25 cellular contexts compared by ENCODE assay signal in genomic region chr17:10042589-10043244, GRCh38.
DNase-seq lines count a peak whose midpoint lies in the region; ATAC-seq and TF ChIP-seq lines count a peak whose summit lies in the region.
"Had no signal": no experiment of that assay in that cellular context is flagged by ENCODE, and none has a peak within 500 bp of the region (broad histone marks: within the 10 kb centered on the region; RNA-seq: fewer than 3 reads in every experiment).

No MANE protein-coding gene starts in this region.

- no peak overlapping the region for H3K4me3 ChIP-seq in fibroblast of pulmonary artery (replicated peaks; ENCODE audit: low read depth, low read length)
- H3K4me3 ChIP-seq in muscle layer of duodenum (ENCODE audit: low read depth in 1 of 2, low read length in 2 of 2), result no peak overlapping the region
- H3K4me3 ChIP-seq in subcutaneous abdominal adipose tissue (ENCODE audit: low read depth in 1 of 5, low read length in 5 of 5), result peak overlapping the region in 1 of 5 donors; percentile 6
- H3K4me3 ChIP-seq: cardiac muscle cell, HAP-1, SK-N-MC, upper lobe of left lung had no signal

- H3K27me3 ChIP-seq in muscle layer of duodenum (ENCODE audit: low read depth, low read length), result no peaks in the 10 kb centered on the region
- peaks cover 0 to 16% (median 3%) of the 10 kb centered on the region in 5 donors for H3K27me3 ChIP-seq in subcutaneous abdominal adipose tissue (ENCODE audit: control insufficient read depth in 5 of 5, insufficient read depth in 4 of 5, low read length in 5 of 5)
- H3K27me3 ChIP-seq: cardiac muscle cell, upper lobe of left lung had no signal

- H3K36me3 ChIP-seq in muscle layer of duodenum (ENCODE audit: control insufficient read depth in 1 of 2, insufficient read depth in 2 of 2, low read length in 2 of 2), result no peaks in the 10 kb centered on the region
- H3K36me3 ChIP-seq in subcutaneous abdominal adipose tissue (ENCODE audit: control insufficient read depth in 5 of 5, insufficient read depth in 5 of 5, low read length in 5 of 5), result no peaks in the 10 kb centered on the region
- H3K36me3 ChIP-seq: cardiac muscle cell, HAP-1, upper lobe of left lung had no signal

- no peak for ATAC-seq in HG03457 (IDR thresholded peaks at IDR 0.05; ENCODE audit: unreplicated experiment)
- ATAC-seq: esophagus mucosa, left colon, Panc1 had no signal

- H3K4me1 ChIP-seq in muscle layer of duodenum (ENCODE audit: control insufficient read depth in 1 of 2, insufficient read depth in 2 of 2, low read length in 2 of 2) (peaks cover 0 to 4% of the 10 kb centered on the region in 2 donors), subcutaneous abdominal adipose tissue (ENCODE audit: control insufficient read depth in 5 of 5, insufficient read depth in 5 of 5, low read length in 5 of 5) (peaks cover 0 to 10% (median 4%) of the 10 kb centered on the region in 5 donors)
- H3K4me1 ChIP-seq: HAP-1, upper lobe of left lung had no signal

- H3K27ac ChIP-seq in muscle layer of duodenum (ENCODE audit: low read length) (peak overlapping the region; percentile 6), subcutaneous abdominal adipose tissue (ENCODE audit: low read depth, low read length) (peak overlapping the region; percentile 54)
- H3K27ac ChIP-seq: cardiac muscle cell, SK-N-MC, upper lobe of left lung had no signal

- DNase-seq in NCI-H226 (peak; percentile 19), fibroblast of pulmonary artery (ENCODE audit: low read depth) (peak; percentile 44), NCI-H345 treated with DMSO at 0.1 percent for 48 hours (lab: John Stamatoyannopoulos, UW; ENCODE audit: unreplicated experiment) (no peak), SIG-M5 (lab: John Stamatoyannopoulos, UW) (no peak)
- DNase-seq: activated CD4-positive, alpha-beta T cell treated with anti-CD3 and anti-CD28 coated beads, Interleukin-2, amount 50 U/mL, for 4 hours; activated CD8-positive, alpha-beta memory T cell treated with anti-CD3 and anti-CD28 coated beads, Interleukin-2, amount 50 U/mL, for 48 hours; activated gamma-delta T cell treated with Interleukin-2 at 50 U/mL for 16 hours; amniotic stem cell; DMS79 treated with DMSO at 0.1 percent for 48 hours; effector CD4-positive, alpha-beta T cell; left colon; NCI-H1092; NCI-H2081 treated with DMSO at 0.1 percent for 48 hours; NCI-H510A; stimulated activated CD4-positive, alpha-beta T cell treated with anti-CD3 and anti-CD28 coated beads, Interleukin-2, amount 100 ng/mL, for 24 hours; T-helper 2 cell; upper lobe of left lung had no signal

- H3K9me3 ChIP-seq in muscle layer of duodenum (ENCODE audit: control insufficient read depth in 1 of 2, low read length in 2 of 2), result no peaks in the 10 kb centered on the region
- no peaks in the 10 kb centered on the region for H3K9me3 ChIP-seq in subcutaneous abdominal adipose tissue (ENCODE audit: control insufficient read depth in 5 of 5, low read length in 5 of 5)
- H3K9me3 ChIP-seq: HAP-1, upper lobe of left lung had no signal

- H3K9ac ChIP-seq in subcutaneous abdominal adipose tissue (ENCODE audit: low read length in 5 of 5), result no peak overlapping the region

- TF ChIP-seq CTCF in fibroblast of pulmonary artery (IDR thresholded peaks at IDR 0.05; ENCODE audit: low read length, missing control alignments), result no peak

Comparison
In these comparisons a context has a peak if more than half of its experiments do, and no peak if none do; other contexts are left out.
1. DNase-seq: peak in NCI-H226 (single experiment) and fibroblast of pulmonary artery (single experiment); none in NCI-H345 treated with DMSO at 0.1 percent for 48 hours (single experiment) and SIG-M5 (single experiment).